In genomic region chr12:4857472-4858291, GRCh38 we compare ENCODE assay signal across 8 cellular contexts.
DNase-seq lines count a peak whose midpoint lies in the region; ATAC-seq and TF ChIP-seq lines count a peak whose summit lies in the region.

No MANE protein-coding gene starts in this region.

- DNase-seq in NCI-H345 (lab: John Stamatoyannopoulos, UW) (peak; percentile 88), cerebellar cortex (ENCODE audit: low spot score) (peak; percentile 92), kidney tubule cell (ENCODE audit: low spot score) (peak; percentile 66)
- DNase-seq in activated CD4-positive, CD25-positive, alpha-beta regulatory T cell treated with anti-CD3 and anti-CD28 coated beads, Interleukin-2, amount 50 U/mL, for 72 hours, result peak; percentile 71
- peak; percentile 77 to 84 for DNase-seq in stimulated activated CD4-positive, alpha-beta T cell treated with anti-CD3 and anti-CD28 coated beads, Interleukin-2, amount 100 ng/mL, for 24 hours

- peak; percentile 29 for TF ChIP-seq CTCF in GM12801 (IDR thresholded peaks at IDR 0.05; ENCODE audit: extremely low read depth, insufficient read length)

- ATAC-seq in HG03159 (IDR thresholded peaks at IDR 0.05; ENCODE audit: unreplicated experiment) (peak; percentile 69), HG03457 (IDR thresholded peaks at IDR 0.05; ENCODE audit: unreplicated experiment) (no peak)
